22 cellular contexts compared by ENCODE assay signal in genomic region chr2:227153766-227154486, GRCh38. TPM values are rescaled to one million over a fixed set of nuclear protein-coding genes. Genes with fewer than 3 reads are reported as not detected.
DNase-seq lines count a peak whose midpoint lies in the region; ATAC-seq and TF ChIP-seq lines count a peak whose summit lies in the region.
"Had no signal": no experiment of that assay in that cellular context is flagged by ENCODE, and none has a peak within 500 bp of the region (broad histone marks: within the 10 kb centered on the region; RNA-seq: fewer than 3 reads in every experiment).

No MANE protein-coding gene starts in this region.

- WGBS in body of pancreas, 2 donors = 62% methylated on average over 4 of the region's 4 CpGs

- TF ChIP-seq POLR2A in body of pancreas (IDR thresholded peaks at IDR 0.05) (no peak), vagina (IDR thresholded peaks at IDR 0.05) (no peak)

- H3K36me3 ChIP-seq in body of pancreas (replicated peaks in 1 of 2; ENCODE audit: insufficient read depth in 1 of 2, low read depth in 2 of 2) (no peaks in the 10 kb centered on the region), right atrium auricular region (no peaks in the 10 kb centered on the region), vagina (no peaks in the 10 kb centered on the region)
- H3K36me3 ChIP-seq: tibial artery had no signal

- ATAC-seq in body of pancreas (peak; percentile 65), sciatic nerve (peak; percentile 79), HG02763 (IDR thresholded peaks at IDR 0.05; ENCODE audit: unreplicated experiment) (no peak), HG03520 (IDR thresholded peaks at IDR 0.05; ENCODE audit: unreplicated experiment) (no peak)
- ATAC-seq: effector memory CD8-positive, alpha-beta T cell; GM12878; naive thymus-derived CD8-positive, alpha-beta T cell had no signal

- H3K4me3 ChIP-seq in body of pancreas (no peak overlapping the region), right atrium auricular region (no peak overlapping the region), vagina (no peak overlapping the region)
- H3K4me3 ChIP-seq: GM12878, tibial artery had no signal

- H3K9me3 ChIP-seq in body of pancreas (no peaks in the 10 kb centered on the region), right atrium auricular region (no peaks in the 10 kb centered on the region), vagina (no peaks in the 10 kb centered on the region)
- H3K9me3 ChIP-seq: tibial artery had no signal

- H3K4me1 ChIP-seq in body of pancreas (no peaks in the 10 kb centered on the region), right atrium auricular region (peaks cover 0 to 13% of the 10 kb centered on the region in 2 donors), vagina (no peaks in the 10 kb centered on the region)
- H3K4me1 ChIP-seq: tibial artery had no signal

- intact Hi-C loops in body of pancreas (cut with DNase I) = no loop called here
- intact Hi-C loops in sciatic nerve (cut with DNase I) = no loop called here
- intact Hi-C loops in vagina (cut with DNase I) = no loop called here

- H3K27ac ChIP-seq in body of pancreas = no peak overlapping the region
- H3K27ac ChIP-seq in right atrium auricular region = peak overlapping the region; percentile 56 to 68
- H3K27ac ChIP-seq in vagina = no peak overlapping the region
- H3K27ac ChIP-seq: KMS-11, tibial artery had no signal

- DNase-seq in HCEC 1CT = peak; percentile 27
- peak in 2 of 4 donors; percentile 24 to 26 for DNase-seq in body of pancreas
- DNase-seq in right atrium auricular region (ENCODE audit: low spot score) = peak; percentile 74
- no peak for DNase-seq in sciatic nerve (ENCODE audit: low spot score)
- DNase-seq in vagina (ENCODE audit: extremely low spot score in 2 of 2) = no peak
- no peak for DNase-seq in hippocampal formation (lab: John Stamatoyannopoulos, UW)
- DNase-seq: activated CD4-positive, CD25-positive, alpha-beta regulatory T cell treated with anti-CD3 and anti-CD28 coated beads, Interleukin-2, amount 50 U/mL, for 72 hours; activated naive CD8-positive, alpha-beta T cell treated with anti-CD3 and anti-CD28 coated beads for 36 hours; CD4-positive, CD25-positive, alpha-beta regulatory T cell; effector memory CD8-positive, alpha-beta T cell; GOT3; naive thymus-derived CD8-positive, alpha-beta T cell; NCI-H187; NCI-H524; stimulated activated naive CD4-positive, alpha-beta T cell; tibial artery had no signal

- no peaks in the 10 kb centered on the region for H3K27me3 ChIP-seq in body of pancreas
- no peaks in the 10 kb centered on the region for H3K27me3 ChIP-seq in right atrium auricular region
- no peaks in the 10 kb centered on the region for H3K27me3 ChIP-seq in vagina
- H3K27me3 ChIP-seq: tibial artery had no signal

- TF ChIP-seq CTCF in body of pancreas (IDR thresholded peaks at IDR 0.05) = no peak
- TF ChIP-seq CTCF in right atrium auricular region (IDR thresholded peaks at IDR 0.05) = no peak
- no peak for TF ChIP-seq CTCF in vagina (IDR thresholded peaks at IDR 0.05)

RNA-seq across cellular contexts. Expression of gene COL4A4, which starts 10.1 kb away (rescaled TPM):
- total RNA-seq in body of pancreas = 10 to 100 TPM in 1 of 2 donors, 1 to 10 TPM in 1; 2.3 to 10.5 TPM
- total RNA-seq in right atrium auricular region = 10 to 100 TPM in 1 of 2 donors, 1 to 10 TPM in 1; 3.8 to 10.0 TPM
- 7.4 TPM for total RNA-seq in sciatic nerve
- 2.5 TPM for total RNA-seq in vagina
- total RNA-seq: activated naive CD8-positive, alpha-beta T cell treated with anti-CD3 and anti-CD28 coated beads for 36 hours; activated T-helper 1 cell treated with anti-CD3 and anti-CD28 coated beads, Interleukin-12 subunit alpha, Interleukin-12 subunit beta, Interleukin-2, Interleukin-4 antibody, amounts not matched to agents 30 ng/mL and 10 ng/mL and 1 ng/mL, durations not matched to agents 14 hours and 24 hours and 36 hours; CD4-positive, CD25-positive, alpha-beta regulatory T cell had no signal

RNA-seq across cellular contexts. Expression of gene COL4A3, which starts 10.5 kb away (rescaled TPM):
- total RNA-seq in body of pancreas = 10 to 100 TPM in 1 of 2 donors, 1 to 10 TPM in 1; 1.6 to 16.5 TPM
- 1 to 10 TPM; 2.7 to 8.0 TPM for total RNA-seq in right atrium auricular region
- total RNA-seq in sciatic nerve = 7.0 TPM
- 1.5 TPM for total RNA-seq in vagina
- total RNA-seq: activated naive CD8-positive, alpha-beta T cell treated with anti-CD3 and anti-CD28 coated beads for 36 hours; activated T-helper 1 cell treated with anti-CD3 and anti-CD28 coated beads, Interleukin-12 subunit alpha, Interleukin-12 subunit beta, Interleukin-2, Interleukin-4 antibody, amounts not matched to agents 30 ng/mL and 10 ng/mL and 1 ng/mL, durations not matched to agents 14 hours and 24 hours and 36 hours; CD4-positive, CD25-positive, alpha-beta regulatory T cell; osteoblast had no signal

Comparison
In these comparisons a context has a peak if more than half of its experiments do, and no peak if none do; other contexts are left out.
1. DNase-seq: peak in HCEC 1CT (single experiment) and right atrium auricular region (single experiment); none in sciatic nerve (single experiment), vagina (0 of 2) and hippocampal formation (0 of 2).
2. ATAC-seq: peak in body of pancreas (single experiment) and sciatic nerve (single experiment); none in HG02763 (single experiment) and HG03520 (single experiment).
3. H3K27ac ChIP-seq: peak in right atrium auricular region (2 of 2); none in body of pancreas (0 of 4) and vagina (single experiment).